ENCODE assay signal across 24 cellular contexts in genomic region chr12:78534311-78534710, GRCh38.
"Had no signal": no experiment of that assay in that cellular context is flagged by ENCODE, and none has a peak within 500 bp of the region (broad histone marks: within the 10 kb centered on the region; RNA-seq: fewer than 3 reads in every experiment).

No MANE protein-coding gene starts in this region.

- H3K4me3 ChIP-seq: left ventricle myocardium inferior, lung, neural progenitor cell, psoas muscle, right atrium auricular region, right lobe of liver, smooth muscle cell, tibial nerve, uterus had no signal

- H3K4me2 ChIP-seq: neural progenitor cell, smooth muscle cell had no signal

- H3K27ac ChIP-seq: left ventricle myocardium inferior, neural progenitor cell, neutrophil, parathyroid adenoma, psoas muscle, right atrium auricular region, right lobe of liver, tibial nerve, uterus had no signal

- H3K9me3 ChIP-seq: left ventricle myocardium inferior, neutrophil, psoas muscle, right atrium auricular region, right lobe of liver, tibial nerve, uterus had no signal

- DNase-seq: islet precursor cell; left ventricle myocardium inferior; naive B cell; natural killer cell; nephron progenitor cell; occipital lobe; psoas muscle; right lobe of liver; stimulated activated CD4-positive, alpha-beta T cell treated with anti-CD3 and anti-CD28 coated beads, Interleukin-1b, Interleukin-23, amount 100 ng/mL, for 48 hours; stimulated activated CD4-positive, alpha-beta T cell treated with anti-CD3 and anti-CD28 coated beads, Interleukin-2, amount 100 ng/mL, for 48 hours; stimulated activated CD4-positive, alpha-beta T cell treated with anti-CD3 and anti-CD28 coated beads, Interleukin-4, amount 100 ng/mL, for 4 hours; stimulated activated CD8-positive, alpha-beta memory T cell treated with anti-CD3 and anti-CD28 coated beads, Interleukin-4, amount 100 ng/mL, for 48 hours; stimulated activated naive CD4-positive, alpha-beta T cell treated with Interleukin-2 at 50 U/mL for 16 hours; stimulated activated naive CD8-positive, alpha-beta T cell treated with anti-CD3 and anti-CD28 coated beads, Interleukin-15, amount 100 ng/mL, for 72 hours; substantia nigra; uterus had no signal

- H3K4me1 ChIP-seq: left ventricle myocardium inferior, parathyroid adenoma, psoas muscle, right atrium auricular region, right lobe of liver, tibial nerve, uterus had no signal

- ATAC-seq: natural killer cell; psoas muscle; right lobe of liver; stimulated activated memory B cell treated with anti-CD40 and anti-IgM and Interleukin-4, amounts not matched to agents 10 μg/mL and 1 μg/mL and 100 μg/mL, for 72 hours; stimulated activated naive CD8-positive, alpha-beta T cell treated with anti-CD3 and anti-CD28 coated beads, Interleukin-15, amount 100 ng/mL, for 72 hours had no signal
